Comparison of ENCODE assay signal across 21 cellular contexts in the genomic region with DNA sequence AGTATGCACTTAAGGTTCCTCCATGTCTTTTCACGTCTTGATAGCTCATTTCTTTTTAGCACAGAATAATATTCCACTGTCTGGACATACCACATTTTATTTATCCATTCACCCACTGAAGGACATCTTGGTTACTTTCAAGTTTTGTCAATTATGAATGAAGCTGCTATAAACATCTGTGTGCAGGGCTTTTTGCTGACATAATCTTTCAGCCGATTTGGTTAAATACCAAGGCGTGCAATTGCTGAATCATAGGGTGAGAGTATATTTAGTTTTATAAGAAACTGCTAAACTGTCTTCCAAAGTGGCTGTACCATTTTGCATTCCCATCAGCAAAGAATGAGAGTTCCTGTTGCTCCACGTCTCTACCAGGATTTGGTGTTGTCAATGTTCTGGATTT.
"Had no signal": no experiment of that assay in that cellular context is flagged by ENCODE, and none has a peak within 500 bp of the region (broad histone marks: within the 10 kb centered on the region; RNA-seq: fewer than 3 reads in every experiment).

No MANE protein-coding gene starts in this region.

- H2AFZ ChIP-seq: hepatocyte had no signal

- H3K36me3 ChIP-seq: esophagus muscularis mucosa, gastroesophageal sphincter, heart left ventricle, left lung, lower lobe of right lung had no signal

- H3K4me1 ChIP-seq: heart left ventricle had no signal

- H3K27me3 ChIP-seq: dorsolateral prefrontal cortex, esophagus muscularis mucosa, foreskin keratinocyte, gastroesophageal sphincter, heart left ventricle, hepatocyte, left lung had no signal

- ATAC-seq: foreskin keratinocyte; gastroesophageal sphincter; heart left ventricle; left lung; left ventricle myocardium superior; lower lobe of right lung; naive thymus-derived CD4-positive, alpha-beta T cell had no signal

- H3K9me3 ChIP-seq: esophagus muscularis mucosa, gastroesophageal sphincter, heart left ventricle, left lung, lower lobe of right lung had no signal

- H3K4me3 ChIP-seq: coronary artery, dorsolateral prefrontal cortex, esophagus muscularis mucosa, gastroesophageal sphincter, heart left ventricle, hepatocyte, left lung, lower lobe of right lung had no signal

- DNase-seq: dermis blood vessel endothelial cell; dorsolateral prefrontal cortex; effector CD4-positive, alpha-beta T cell; effector memory CD4-positive, alpha-beta T cell; foreskin keratinocyte; heart left ventricle; hypothalamus; immature natural killer cell; islet precursor cell; kidney; kidney glomerular epithelial cell; left lung; left ventricle myocardium superior; lower lobe of right lung; mesenchymal stem cell; midbrain; naive thymus-derived CD4-positive, alpha-beta T cell had no signal

- H3K27ac ChIP-seq: coronary artery, dorsolateral prefrontal cortex, esophagus muscularis mucosa, foreskin keratinocyte, gastroesophageal sphincter, heart left ventricle, hepatocyte, left lung, lower lobe of right lung had no signal

- H3K4me2 ChIP-seq: hepatocyte had no signal
